In the genomic region with DNA sequence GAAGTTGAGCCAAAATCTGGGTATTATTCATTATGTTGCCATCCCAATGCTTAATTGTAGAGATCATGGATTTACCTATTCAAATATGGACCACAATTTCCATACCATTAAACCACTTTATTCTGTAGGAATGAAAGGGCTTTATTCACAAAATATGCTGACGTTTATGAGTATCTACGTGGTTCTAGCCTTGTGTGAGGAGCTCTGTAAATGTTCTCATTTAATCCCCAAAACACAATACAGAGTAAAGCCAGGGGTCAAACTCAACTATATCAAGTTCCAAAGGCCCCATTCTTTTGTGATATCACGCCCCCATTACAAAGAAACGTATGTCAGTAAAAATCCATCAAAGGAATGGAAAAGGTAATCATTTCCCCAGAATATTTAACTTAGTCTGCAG, we compare ENCODE assay signal across 22 cellular contexts.
DNase-seq lines count a peak whose midpoint lies in the region; ATAC-seq and TF ChIP-seq lines count a peak whose summit lies in the region.
"Had no signal": no experiment of that assay in that cellular context is flagged by ENCODE, and none has a peak within 500 bp of the region (broad histone marks: within the 10 kb centered on the region; RNA-seq: fewer than 3 reads in every experiment).

No MANE protein-coding gene starts in this region.

- intact Hi-C loops in tibial artery (cut with DNase I; ENCODE audit: low total_unique reads), result no loop called here

- DNase-seq in NCI-H526 (lab: John Stamatoyannopoulos, UW) (peak; percentile 27 to 29), chondrocyte (ENCODE audit: low spot score) (no peak), tibial artery (no peak), NCI-H1092 (lab: John Stamatoyannopoulos, UW) (no peak), nephron progenitor cell (no peak), islet precursor cell (no peak)
- DNase-seq in activated T-cell treated with anti-CD3 and anti-CD28 coated beads, Interleukin-2, amount 50 U/mL, for 4 hours, result no peak
- DNase-seq: ACHN; BE2C; C1 segment of cervical spinal cord; CD4-positive, CD25-positive, alpha-beta regulatory T cell; CD8-positive, alpha-beta memory T cell; COR-L47; DMS 273 treated with DMSO at 0.1 percent for 48 hours; DND-41; EL; HCEC 1CT; IMR-90 had no signal

- H3K4me3 ChIP-seq in gastroesophageal sphincter, result no peak overlapping the region
- H3K4me3 ChIP-seq in tibial artery, result no peak overlapping the region
- H3K4me3 ChIP-seq: GM12878, GM23338 had no signal

- H3K4me1 Mint-ChIP-seq in chondrocyte (ENCODE audit: low read depth) (peaks cover 49% of the 10 kb centered on the region), nephron progenitor cell (peaks cover 4% of the 10 kb centered on the region)
- no peaks in the 10 kb centered on the region for H3K4me1 Mint-ChIP-seq in activated T-cell treated with anti-CD3 and anti-CD28 coated beads, Interleukin-2, amount 50 U/mL, for 4 hours (ENCODE audit: low read depth)
- H3K4me1 Mint-ChIP-seq: CD4-positive, CD25-positive, alpha-beta regulatory T cell; CD8-positive, alpha-beta memory T cell had no signal

- peak overlapping the region; percentile 20 for H3K4me3 Mint-ChIP-seq in chondrocyte (ENCODE audit: unreplicated experiment)
- no peak overlapping the region for H3K4me3 Mint-ChIP-seq in activated T-cell treated with anti-CD3 and anti-CD28 coated beads, Interleukin-2, amount 50 U/mL, for 4 hours
- H3K4me3 Mint-ChIP-seq in nephron progenitor cell, result no peak overlapping the region
- H3K4me3 Mint-ChIP-seq: CD4-positive, CD25-positive, alpha-beta regulatory T cell; CD8-positive, alpha-beta memory T cell; GM23338 had no signal

- H3K36me3 Mint-ChIP-seq in chondrocyte (ENCODE audit: low read depth), result peaks cover 41% of the 10 kb centered on the region
- H3K36me3 Mint-ChIP-seq in activated T-cell treated with anti-CD3 and anti-CD28 coated beads, Interleukin-2, amount 50 U/mL, for 4 hours (ENCODE audit: insufficient read depth), result no peaks in the 10 kb centered on the region
- H3K36me3 Mint-ChIP-seq in nephron progenitor cell (ENCODE audit: low read depth), result peaks cover 61% of the 10 kb centered on the region
- H3K36me3 Mint-ChIP-seq: CD4-positive, CD25-positive, alpha-beta regulatory T cell; CD8-positive, alpha-beta memory T cell had no signal

- TF ChIP-seq POLR2A in gastroesophageal sphincter (IDR thresholded peaks at IDR 0.05), result no peak

- WGBS in gastroesophageal sphincter (ENCODE audit: low coverage in 1 of 2), 2 donors, result 78 to 86% methylated on average over 4 of the region's 4 CpGs

- no peak for TF ChIP-seq CTCF in chondrocyte (IDR thresholded peaks at IDR 0.05)
- TF ChIP-seq CTCF in gastroesophageal sphincter (IDR thresholded peaks at IDR 0.05), result no peak
- TF ChIP-seq CTCF in tibial artery (IDR thresholded peaks at IDR 0.05), result no peak
- no peak for TF ChIP-seq CTCF in nephron progenitor cell (IDR thresholded peaks at IDR 0.05)

- H3K27ac ChIP-seq in gastroesophageal sphincter (peak overlapping the region; percentile 59 to 74 (median 62)), tibial artery (peak overlapping the region; percentile 92 to 93)
- H3K27ac ChIP-seq: HL-60 had no signal

- H3K27me3 ChIP-seq in gastroesophageal sphincter, result no peaks in the 10 kb centered on the region
- H3K27me3 ChIP-seq in tibial artery, result no peaks in the 10 kb centered on the region
- H3K27me3 ChIP-seq: BE2C had no signal

- H3K36me3 ChIP-seq in gastroesophageal sphincter (peaks cover 0 to 40% of the 10 kb centered on the region in 2 donors), tibial artery (peaks cover 6 to 23% (median 21%) of the 10 kb centered on the region in 3 donors)
- H3K36me3 ChIP-seq: BE2C had no signal

- no peak for ATAC-seq in gastroesophageal sphincter
- no peak for ATAC-seq in activated T-cell treated with anti-CD3 and anti-CD28 coated beads, Interleukin-2, amount 50 U/mL, for 4 hours
- ATAC-seq: GM12878, GM23338 had no signal

- H3K9me3 Mint-ChIP-seq in chondrocyte (ENCODE audit: low read depth), result no peaks in the 10 kb centered on the region
- no peaks in the 10 kb centered on the region for H3K9me3 Mint-ChIP-seq in activated T-cell treated with anti-CD3 and anti-CD28 coated beads, Interleukin-2, amount 50 U/mL, for 4 hours
- no peaks in the 10 kb centered on the region for H3K9me3 Mint-ChIP-seq in nephron progenitor cell
- H3K9me3 Mint-ChIP-seq: CD4-positive, CD25-positive, alpha-beta regulatory T cell; CD8-positive, alpha-beta memory T cell; GM23338 had no signal

- H3K27ac Mint-ChIP-seq in chondrocyte (ENCODE audit: unreplicated experiment) (peak overlapping the region; percentile 76), nephron progenitor cell (no peak overlapping the region)
- H3K27ac Mint-ChIP-seq: CD4-positive, CD25-positive, alpha-beta regulatory T cell; CD8-positive, alpha-beta memory T cell; GM23338 had no signal

- H3K9me3 ChIP-seq in gastroesophageal sphincter (no peaks in the 10 kb centered on the region), tibial artery (no peaks in the 10 kb centered on the region)
- H3K9me3 ChIP-seq: BE2C had no signal

- no peaks in the 10 kb centered on the region for H3K27me3 Mint-ChIP-seq in chondrocyte (ENCODE audit: low read depth)
- H3K27me3 Mint-ChIP-seq in activated T-cell treated with anti-CD3 and anti-CD28 coated beads, Interleukin-2, amount 50 U/mL, for 4 hours (ENCODE audit: low read depth), result peaks cover 6% of the 10 kb centered on the region
- H3K27me3 Mint-ChIP-seq in nephron progenitor cell (ENCODE audit: low read depth, poor library complexity), result no peaks in the 10 kb centered on the region

- TF ChIP-seq EP300 in gastroesophageal sphincter (IDR thresholded peaks at IDR 0.05), result no peak

- H3K4me1 ChIP-seq in gastroesophageal sphincter (peaks cover 0 to 58% (median 5%) of the 10 kb centered on the region in 3 donors), tibial artery (peaks cover 0 to 85% (median 10%) of the 10 kb centered on the region in 4 donors)
- H3K4me1 ChIP-seq: BE2C had no signal

Comparison
In these comparisons a context has a peak if more than half of its experiments do, and no peak if none do; other contexts are left out.
1. DNase-seq: peak in NCI-H526 (2 of 2); none in chondrocyte (single experiment), tibial artery (0 of 2), NCI-H1092 (single experiment), activated T-cell treated with anti-CD3 and anti-CD28 coated beads, Interleukin-2, amount 50 U/mL, for 4 hours (single experiment), nephron progenitor cell (single experiment) and islet precursor cell (single experiment).